Comparison of ENCODE assay signal across 9 cellular contexts in genomic region chr12:5171701-5172100, GRCh38.
DNase-seq lines count a peak whose midpoint lies in the region; ATAC-seq lines count a peak whose summit lies in the region.
"Had no signal": no experiment of that assay in that cellular context is flagged by ENCODE, and none has a peak within 500 bp of the region (broad histone marks: within the 10 kb centered on the region; RNA-seq: fewer than 3 reads in every experiment).

No MANE protein-coding gene starts in this region.

- no peak overlapping the region for H3K14ac ChIP-seq in mesenchymal stem cell (ENCODE audit: low read length in 2 of 2)

- H2BK15ac ChIP-seq in mesenchymal stem cell (ENCODE audit: low read depth, poor library complexity, severe bottlenecking): no peak overlapping the region

- H2BK120ac ChIP-seq in mesenchymal stem cell (ENCODE audit: low read depth, low read length): no peak overlapping the region

- H3K4ac ChIP-seq in mesenchymal stem cell (ENCODE audit: low read depth in 1 of 2, low read length in 2 of 2): no peak overlapping the region

- 16% methylated on average over 4 of the region's 5 CpGs for WGBS in mesenchymal stem cell

- no peak overlapping the region for H2AK5ac ChIP-seq in mesenchymal stem cell (ENCODE audit: low read length, severe bottlenecking)

- no peaks in the 10 kb centered on the region for H3K79me1 ChIP-seq in mesenchymal stem cell (replicated peaks; ENCODE audit: low read length, poor library complexity, severe bottlenecking)

- H3K23ac ChIP-seq in mesenchymal stem cell (ENCODE audit: low read length in 2 of 2): no peak overlapping the region

- H3K18ac ChIP-seq in mesenchymal stem cell (ENCODE audit: low read depth in 1 of 2, low read length in 2 of 2): no peak overlapping the region

- peaks cover 4% of the 10 kb centered on the region for H3K4me1 ChIP-seq in mesenchymal stem cell (ENCODE audit: control insufficient read depth, insufficient read depth, low read depth, low read length)

- no peak overlapping the region for H2BK12ac ChIP-seq in mesenchymal stem cell (ENCODE audit: low read length in 2 of 2)

- H3K9me3 ChIP-seq in mesenchymal stem cell (ENCODE audit: control insufficient read depth, low read length): no peaks in the 10 kb centered on the region
- H3K9me3 ChIP-seq: BLaER1 treated with 17β-estradiol and CSF1 and Interleukin-3, amounts not matched to agents 10 nM and 100 nM had no signal

- no peak overlapping the region for H3K9ac ChIP-seq in mesenchymal stem cell (ENCODE audit: low read length)
- H3K9ac ChIP-seq: BLaER1 treated with 17β-estradiol and CSF1 and Interleukin-3, amounts not matched to agents 10 nM and 100 nM had no signal

- H4K8ac ChIP-seq in mesenchymal stem cell (ENCODE audit: low read length): no peak overlapping the region

- no peak overlapping the region for H2AFZ ChIP-seq in mesenchymal stem cell (ENCODE audit: low read depth, low read length)

- no peaks in the 10 kb centered on the region for H3K36me3 ChIP-seq in mesenchymal stem cell (ENCODE audit: control insufficient read depth in 1 of 2, insufficient read depth in 2 of 2, low read depth in 1 of 2, low read length in 2 of 2)
- H3K36me3 ChIP-seq: BLaER1 treated with 17β-estradiol and CSF1 and Interleukin-3, amounts not matched to agents 10 nM and 100 nM had no signal

- H3K27me3 ChIP-seq in mesenchymal stem cell (ENCODE audit: control insufficient read depth in 1 of 2, insufficient read depth in 1 of 2, low read length in 2 of 2): peaks cover 4 to 34% of the 10 kb centered on the region in 2 experiments
- H3K27me3 ChIP-seq: BLaER1 treated with 17β-estradiol and CSF1 and Interleukin-3, amounts not matched to agents 10 nM and 100 nM had no signal

- no peak overlapping the region for H3K4me3 ChIP-seq in mesenchymal stem cell (ENCODE audit: insufficient read depth in 1 of 2, low read depth in 1 of 2, low read length in 2 of 2)
- H3K4me3 ChIP-seq: BLaER1 treated with 17β-estradiol and CSF1 and Interleukin-3, amounts not matched to agents 10 nM and 100 nM had no signal

- no peak overlapping the region for H2BK5ac ChIP-seq in mesenchymal stem cell (ENCODE audit: low read depth, low read length, poor library complexity, severe bottlenecking)

- DNase-seq in NCI-H2081 (lab: John Stamatoyannopoulos, UW): peak; percentile 47 to 48
- DNase-seq in NCI-H2081 treated with DMSO at 0.1 percent for 48 hours (lab: John Stamatoyannopoulos, UW): no peak
- DNase-seq in NCI-H2227 (lab: John Stamatoyannopoulos, UW; ENCODE audit: unreplicated experiment): peak; percentile 27
- DNase-seq in dermis microvascular lymphatic vessel endothelial cell (ENCODE audit: low read depth in 2 of 2): peak; percentile 3 to 22
- DNase-seq in mesenchymal stem cell: peak; percentile 21
- DNase-seq in stimulated activated CD8-positive, alpha-beta memory T cell treated with anti-CD3 and anti-CD28 coated beads, Interleukin-4, amount 100 ng/mL, for 48 hours: no peak
- no peak for DNase-seq in activated T-cell treated with anti-CD3 and anti-CD28 coated beads, Interleukin-2, amount 50 U/mL, for 1 hour

- no peak overlapping the region for H4K91ac ChIP-seq in mesenchymal stem cell (ENCODE audit: low read length)

- no peak for ATAC-seq in GM18870 (IDR thresholded peaks at IDR 0.05; ENCODE audit: unreplicated experiment)

- H3K4me2 ChIP-seq in mesenchymal stem cell (ENCODE audit: low read length, poor library complexity, severe bottlenecking): no peak overlapping the region
- H3K4me2 ChIP-seq: BLaER1 treated with 17β-estradiol and CSF1 and Interleukin-3, amounts not matched to agents 10 nM and 100 nM had no signal

- H3K27ac ChIP-seq in mesenchymal stem cell (ENCODE audit: low read length, poor library complexity, severe bottlenecking): no peak overlapping the region
- H3K27ac ChIP-seq: BLaER1 treated with 17β-estradiol and CSF1 and Interleukin-3, amounts not matched to agents 10 nM and 100 nM had no signal

Comparison
In these comparisons a context has a peak if more than half of its experiments do, and no peak if none do; other contexts are left out.
1. DNase-seq: peak in NCI-H2081 (2 of 2), NCI-H2227 (single experiment), dermis microvascular lymphatic vessel endothelial cell (2 of 2) and mesenchymal stem cell (single experiment); none in NCI-H2081 treated with DMSO at 0.1 percent for 48 hours (single experiment), stimulated activated CD8-positive, alpha-beta memory T cell treated with anti-CD3 and anti-CD28 coated beads, Interleukin-4, amount 100 ng/mL, for 48 hours (single experiment) and activated T-cell treated with anti-CD3 and anti-CD28 coated beads, Interleukin-2, amount 50 U/mL, for 1 hour (single experiment).